ENCODE assay signal across 1 cellular context in the genomic region with DNA sequence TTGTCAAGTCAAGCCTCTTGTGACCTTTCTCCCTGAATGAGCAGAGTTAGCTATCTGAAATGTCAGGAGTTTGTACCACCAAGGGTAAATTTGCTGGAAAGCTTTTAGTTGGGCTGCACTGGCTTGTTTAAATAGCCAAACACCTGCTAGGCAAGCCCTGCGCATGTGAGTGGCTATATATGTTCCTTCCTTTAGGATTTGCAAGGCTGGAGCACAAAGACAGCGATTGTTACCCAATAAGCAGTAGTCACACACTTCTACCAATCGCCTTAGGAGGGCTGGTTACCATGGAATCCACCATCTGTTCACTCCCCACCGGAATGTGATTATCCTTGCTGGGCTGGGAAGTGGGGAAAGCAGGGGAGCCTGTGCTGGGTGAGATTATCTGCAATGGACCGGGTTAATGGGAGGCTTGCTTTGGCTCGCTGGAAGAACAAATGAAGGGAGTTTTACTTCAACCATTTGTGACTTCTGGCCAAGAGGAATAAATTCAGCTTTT.
TF ChIP-seq lines count a peak whose summit lies in the region.

No MANE protein-coding gene starts in this region.

TF ChIP-seq in WTC11, 78 proteins besides CTCF, POLR2A, EP300 and RAD21 (continued from another document):
- TF ChIP-seq, protein P1, sequence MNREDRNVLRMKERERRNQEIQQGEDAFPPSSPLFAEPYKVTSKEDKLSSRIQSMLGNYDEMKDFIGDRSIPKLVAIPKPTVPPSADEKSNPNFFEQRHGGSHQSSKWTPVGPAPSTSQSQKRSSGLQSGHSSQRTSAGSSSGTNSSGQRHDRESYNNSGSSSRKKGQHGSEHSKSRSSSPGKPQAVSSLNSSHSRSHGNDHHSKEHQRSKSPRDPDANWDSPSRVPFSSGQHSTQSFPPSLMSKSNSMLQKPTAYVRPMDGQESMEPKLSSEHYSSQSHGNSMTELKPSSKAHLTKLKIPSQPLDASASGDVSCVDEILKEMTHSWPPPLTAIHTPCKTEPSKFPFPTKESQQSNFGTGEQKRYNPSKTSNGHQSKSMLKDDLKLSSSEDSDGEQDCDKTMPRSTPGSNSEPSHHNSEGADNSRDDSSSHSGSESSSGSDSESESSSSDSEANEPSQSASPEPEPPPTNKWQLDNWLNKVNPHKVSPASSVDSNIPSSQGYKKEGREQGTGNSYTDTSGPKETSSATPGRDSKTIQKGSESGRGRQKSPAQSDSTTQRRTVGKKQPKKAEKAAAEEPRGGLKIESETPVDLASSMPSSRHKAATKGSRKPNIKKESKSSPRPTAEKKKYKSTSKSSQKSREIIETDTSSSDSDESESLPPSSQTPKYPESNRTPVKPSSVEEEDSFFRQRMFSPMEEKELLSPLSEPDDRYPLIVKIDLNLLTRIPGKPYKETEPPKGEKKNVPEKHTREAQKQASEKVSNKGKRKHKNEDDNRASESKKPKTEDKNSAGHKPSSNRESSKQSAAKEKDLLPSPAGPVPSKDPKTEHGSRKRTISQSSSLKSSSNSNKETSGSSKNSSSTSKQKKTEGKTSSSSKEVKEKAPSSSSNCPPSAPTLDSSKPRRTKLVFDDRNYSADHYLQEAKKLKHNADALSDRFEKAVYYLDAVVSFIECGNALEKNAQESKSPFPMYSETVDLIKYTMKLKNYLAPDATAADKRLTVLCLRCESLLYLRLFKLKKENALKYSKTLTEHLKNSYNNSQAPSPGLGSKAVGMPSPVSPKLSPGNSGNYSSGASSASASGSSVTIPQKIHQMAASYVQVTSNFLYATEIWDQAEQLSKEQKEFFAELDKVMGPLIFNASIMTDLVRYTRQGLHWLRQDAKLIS (CRISPR knock-in tag; IDR thresholded peaks at IDR 0.05; ENCODE audit: borderline replicate concordance), result 0 out of 2 replicates have a peak, but pooled peaks have one; percentile 50
- no peak for TF ChIP-seq SMAD3 (CRISPR knock-in tag; IDR thresholded peaks at IDR 0.05; ENCODE audit: borderline replicate concordance)
- TF ChIP-seq, protein P2, sequence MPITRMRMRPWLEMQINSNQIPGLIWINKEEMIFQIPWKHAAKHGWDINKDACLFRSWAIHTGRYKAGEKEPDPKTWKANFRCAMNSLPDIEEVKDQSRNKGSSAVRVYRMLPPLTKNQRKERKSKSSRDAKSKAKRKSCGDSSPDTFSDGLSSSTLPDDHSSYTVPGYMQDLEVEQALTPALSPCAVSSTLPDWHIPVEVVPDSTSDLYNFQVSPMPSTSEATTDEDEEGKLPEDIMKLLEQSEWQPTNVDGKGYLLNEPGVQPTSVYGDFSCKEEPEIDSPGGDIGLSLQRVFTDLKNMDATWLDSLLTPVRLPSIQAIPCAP (CRISPR knock-in tag; IDR thresholded peaks at IDR 0.05), result no peak
- TF ChIP-seq, protein P3, sequence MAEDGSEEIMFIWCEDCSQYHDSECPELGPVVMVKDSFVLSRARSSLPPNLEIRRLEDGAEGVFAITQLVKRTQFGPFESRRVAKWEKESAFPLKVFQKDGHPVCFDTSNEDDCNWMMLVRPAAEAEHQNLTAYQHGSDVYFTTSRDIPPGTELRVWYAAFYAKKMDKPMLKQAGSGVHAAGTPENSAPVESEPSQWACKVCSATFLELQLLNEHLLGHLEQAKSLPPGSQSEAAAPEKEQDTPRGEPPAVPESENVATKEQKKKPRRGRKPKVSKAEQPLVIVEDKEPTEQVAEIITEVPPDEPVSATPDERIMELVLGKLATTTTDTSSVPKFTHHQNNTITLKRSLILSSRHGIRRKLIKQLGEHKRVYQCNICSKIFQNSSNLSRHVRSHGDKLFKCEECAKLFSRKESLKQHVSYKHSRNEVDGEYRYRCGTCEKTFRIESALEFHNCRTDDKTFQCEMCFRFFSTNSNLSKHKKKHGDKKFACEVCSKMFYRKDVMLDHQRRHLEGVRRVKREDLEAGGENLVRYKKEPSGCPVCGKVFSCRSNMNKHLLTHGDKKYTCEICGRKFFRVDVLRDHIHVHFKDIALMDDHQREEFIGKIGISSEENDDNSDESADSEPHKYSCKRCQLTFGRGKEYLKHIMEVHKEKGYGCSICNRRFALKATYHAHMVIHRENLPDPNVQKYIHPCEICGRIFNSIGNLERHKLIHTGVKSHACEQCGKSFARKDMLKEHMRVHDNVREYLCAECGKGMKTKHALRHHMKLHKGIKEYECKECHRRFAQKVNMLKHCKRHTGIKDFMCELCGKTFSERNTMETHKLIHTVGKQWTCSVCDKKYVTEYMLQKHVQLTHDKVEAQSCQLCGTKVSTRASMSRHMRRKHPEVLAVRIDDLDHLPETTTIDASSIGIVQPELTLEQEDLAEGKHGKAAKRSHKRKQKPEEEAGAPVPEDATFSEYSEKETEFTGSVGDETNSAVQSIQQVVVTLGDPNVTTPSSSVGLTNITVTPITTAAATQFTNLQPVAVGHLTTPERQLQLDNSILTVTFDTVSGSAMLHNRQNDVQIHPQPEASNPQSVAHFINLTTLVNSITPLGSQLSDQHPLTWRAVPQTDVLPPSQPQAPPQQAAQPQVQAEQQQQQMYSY (CRISPR knock-in tag; IDR thresholded peaks at IDR 0.05), result no peak
- TF ChIP-seq, protein P4, sequence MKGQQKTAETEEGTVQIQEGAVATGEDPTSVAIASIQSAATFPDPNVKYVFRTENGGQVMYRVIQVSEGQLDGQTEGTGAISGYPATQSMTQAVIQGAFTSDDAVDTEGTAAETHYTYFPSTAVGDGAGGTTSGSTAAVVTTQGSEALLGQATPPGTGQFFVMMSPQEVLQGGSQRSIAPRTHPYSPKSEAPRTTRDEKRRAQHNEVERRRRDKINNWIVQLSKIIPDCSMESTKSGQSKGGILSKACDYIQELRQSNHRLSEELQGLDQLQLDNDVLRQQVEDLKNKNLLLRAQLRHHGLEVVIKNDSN (CRISPR knock-in tag; IDR thresholded peaks at IDR 0.05), result no peak
- no peak for TF ChIP-seq PRRX2 (CRISPR knock-in tag; IDR thresholded peaks at IDR 0.05)
- no peak for TF ChIP-seq NFE2L1 (CRISPR knock-in tag; IDR thresholded peaks at IDR 0.05)
- TF ChIP-seq, protein P5, sequence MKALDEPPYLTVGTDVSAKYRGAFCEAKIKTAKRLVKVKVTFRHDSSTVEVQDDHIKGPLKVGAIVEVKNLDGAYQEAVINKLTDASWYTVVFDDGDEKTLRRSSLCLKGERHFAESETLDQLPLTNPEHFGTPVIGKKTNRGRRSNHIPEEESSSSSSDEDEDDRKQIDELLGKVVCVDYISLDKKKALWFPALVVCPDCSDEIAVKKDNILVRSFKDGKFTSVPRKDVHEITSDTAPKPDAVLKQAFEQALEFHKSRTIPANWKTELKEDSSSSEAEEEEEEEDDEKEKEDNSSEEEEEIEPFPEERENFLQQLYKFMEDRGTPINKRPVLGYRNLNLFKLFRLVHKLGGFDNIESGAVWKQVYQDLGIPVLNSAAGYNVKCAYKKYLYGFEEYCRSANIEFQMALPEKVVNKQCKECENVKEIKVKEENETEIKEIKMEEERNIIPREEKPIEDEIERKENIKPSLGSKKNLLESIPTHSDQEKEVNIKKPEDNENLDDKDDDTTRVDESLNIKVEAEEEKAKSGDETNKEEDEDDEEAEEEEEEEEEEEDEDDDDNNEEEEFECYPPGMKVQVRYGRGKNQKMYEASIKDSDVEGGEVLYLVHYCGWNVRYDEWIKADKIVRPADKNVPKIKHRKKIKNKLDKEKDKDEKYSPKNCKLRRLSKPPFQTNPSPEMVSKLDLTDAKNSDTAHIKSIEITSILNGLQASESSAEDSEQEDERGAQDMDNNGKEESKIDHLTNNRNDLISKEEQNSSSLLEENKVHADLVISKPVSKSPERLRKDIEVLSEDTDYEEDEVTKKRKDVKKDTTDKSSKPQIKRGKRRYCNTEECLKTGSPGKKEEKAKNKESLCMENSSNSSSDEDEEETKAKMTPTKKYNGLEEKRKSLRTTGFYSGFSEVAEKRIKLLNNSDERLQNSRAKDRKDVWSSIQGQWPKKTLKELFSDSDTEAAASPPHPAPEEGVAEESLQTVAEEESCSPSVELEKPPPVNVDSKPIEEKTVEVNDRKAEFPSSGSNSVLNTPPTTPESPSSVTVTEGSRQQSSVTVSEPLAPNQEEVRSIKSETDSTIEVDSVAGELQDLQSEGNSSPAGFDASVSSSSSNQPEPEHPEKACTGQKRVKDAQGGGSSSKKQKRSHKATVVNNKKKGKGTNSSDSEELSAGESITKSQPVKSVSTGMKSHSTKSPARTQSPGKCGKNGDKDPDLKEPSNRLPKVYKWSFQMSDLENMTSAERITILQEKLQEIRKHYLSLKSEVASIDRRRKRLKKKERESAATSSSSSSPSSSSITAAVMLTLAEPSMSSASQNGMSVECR (CRISPR knock-in tag; IDR thresholded peaks at IDR 0.05; ENCODE audit: borderline replicate concordance), result no peak
- TF ChIP-seq, protein P6, sequence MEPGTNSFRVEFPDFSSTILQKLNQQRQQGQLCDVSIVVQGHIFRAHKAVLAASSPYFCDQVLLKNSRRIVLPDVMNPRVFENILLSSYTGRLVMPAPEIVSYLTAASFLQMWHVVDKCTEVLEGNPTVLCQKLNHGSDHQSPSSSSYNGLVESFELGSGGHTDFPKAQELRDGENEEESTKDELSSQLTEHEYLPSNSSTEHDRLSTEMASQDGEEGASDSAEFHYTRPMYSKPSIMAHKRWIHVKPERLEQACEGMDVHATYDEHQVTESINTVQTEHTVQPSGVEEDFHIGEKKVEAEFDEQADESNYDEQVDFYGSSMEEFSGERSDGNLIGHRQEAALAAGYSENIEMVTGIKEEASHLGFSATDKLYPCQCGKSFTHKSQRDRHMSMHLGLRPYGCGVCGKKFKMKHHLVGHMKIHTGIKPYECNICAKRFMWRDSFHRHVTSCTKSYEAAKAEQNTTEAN (CRISPR knock-in tag; IDR thresholded peaks at IDR 0.05), result no peak
- TF ChIP-seq ZBTB21 (CRISPR knock-in tag; IDR thresholded peaks at IDR 0.05; ENCODE audit: borderline replicate concordance), result 0 out of 2 replicates have a peak, but pooled peaks have one; percentile 46
- TF ChIP-seq ZNF138 (CRISPR knock-in tag; conservative IDR thresholded peaks at IDR 0.05), result no peak
- TF ChIP-seq NR3C1 (CRISPR knock-in tag; conservative IDR thresholded peaks at IDR 0.05; ENCODE audit: low read depth), result no peak
- no peak for TF ChIP-seq NR2C2 (CRISPR knock-in tag; IDR thresholded peaks at IDR 0.05)
- TF ChIP-seq, protein P7, sequence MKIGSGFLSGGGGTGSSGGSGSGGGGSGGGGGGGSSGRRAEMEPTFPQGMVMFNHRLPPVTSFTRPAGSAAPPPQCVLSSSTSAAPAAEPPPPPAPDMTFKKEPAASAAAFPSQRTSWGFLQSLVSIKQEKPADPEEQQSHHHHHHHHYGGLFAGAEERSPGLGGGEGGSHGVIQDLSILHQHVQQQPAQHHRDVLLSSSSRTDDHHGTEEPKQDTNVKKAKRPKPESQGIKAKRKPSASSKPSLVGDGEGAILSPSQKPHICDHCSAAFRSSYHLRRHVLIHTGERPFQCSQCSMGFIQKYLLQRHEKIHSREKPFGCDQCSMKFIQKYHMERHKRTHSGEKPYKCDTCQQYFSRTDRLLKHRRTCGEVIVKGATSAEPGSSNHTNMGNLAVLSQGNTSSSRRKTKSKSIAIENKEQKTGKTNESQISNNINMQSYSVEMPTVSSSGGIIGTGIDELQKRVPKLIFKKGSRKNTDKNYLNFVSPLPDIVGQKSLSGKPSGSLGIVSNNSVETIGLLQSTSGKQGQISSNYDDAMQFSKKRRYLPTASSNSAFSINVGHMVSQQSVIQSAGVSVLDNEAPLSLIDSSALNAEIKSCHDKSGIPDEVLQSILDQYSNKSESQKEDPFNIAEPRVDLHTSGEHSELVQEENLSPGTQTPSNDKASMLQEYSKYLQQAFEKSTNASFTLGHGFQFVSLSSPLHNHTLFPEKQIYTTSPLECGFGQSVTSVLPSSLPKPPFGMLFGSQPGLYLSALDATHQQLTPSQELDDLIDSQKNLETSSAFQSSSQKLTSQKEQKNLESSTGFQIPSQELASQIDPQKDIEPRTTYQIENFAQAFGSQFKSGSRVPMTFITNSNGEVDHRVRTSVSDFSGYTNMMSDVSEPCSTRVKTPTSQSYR (CRISPR knock-in tag; IDR thresholded peaks at IDR 0.05), result no peak
- no peak for TF ChIP-seq CREM (CRISPR knock-in tag; IDR thresholded peaks at IDR 0.05)
- TF ChIP-seq, protein P8, sequence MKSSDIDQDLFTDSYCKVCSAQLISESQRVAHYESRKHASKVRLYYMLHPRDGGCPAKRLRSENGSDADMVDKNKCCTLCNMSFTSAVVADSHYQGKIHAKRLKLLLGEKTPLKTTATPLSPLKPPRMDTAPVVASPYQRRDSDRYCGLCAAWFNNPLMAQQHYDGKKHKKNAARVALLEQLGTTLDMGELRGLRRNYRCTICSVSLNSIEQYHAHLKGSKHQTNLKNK (CRISPR knock-in tag; IDR thresholded peaks at IDR 0.05), result no peak
- 0 out of 2 replicates have a peak, but pooled peaks have one; percentile 19 for TF ChIP-seq GABPB1 (CRISPR knock-in tag; IDR thresholded peaks at IDR 0.05)
- no peak for TF ChIP-seq GRHL2 (CRISPR knock-in tag; IDR thresholded peaks at IDR 0.05; ENCODE audit: insufficient replicate concordance, severe bottlenecking)
- TF ChIP-seq ELF4 (CRISPR knock-in tag; IDR thresholded peaks at IDR 0.05; ENCODE audit: low read depth), result no peak
- TF ChIP-seq, protein P9, sequence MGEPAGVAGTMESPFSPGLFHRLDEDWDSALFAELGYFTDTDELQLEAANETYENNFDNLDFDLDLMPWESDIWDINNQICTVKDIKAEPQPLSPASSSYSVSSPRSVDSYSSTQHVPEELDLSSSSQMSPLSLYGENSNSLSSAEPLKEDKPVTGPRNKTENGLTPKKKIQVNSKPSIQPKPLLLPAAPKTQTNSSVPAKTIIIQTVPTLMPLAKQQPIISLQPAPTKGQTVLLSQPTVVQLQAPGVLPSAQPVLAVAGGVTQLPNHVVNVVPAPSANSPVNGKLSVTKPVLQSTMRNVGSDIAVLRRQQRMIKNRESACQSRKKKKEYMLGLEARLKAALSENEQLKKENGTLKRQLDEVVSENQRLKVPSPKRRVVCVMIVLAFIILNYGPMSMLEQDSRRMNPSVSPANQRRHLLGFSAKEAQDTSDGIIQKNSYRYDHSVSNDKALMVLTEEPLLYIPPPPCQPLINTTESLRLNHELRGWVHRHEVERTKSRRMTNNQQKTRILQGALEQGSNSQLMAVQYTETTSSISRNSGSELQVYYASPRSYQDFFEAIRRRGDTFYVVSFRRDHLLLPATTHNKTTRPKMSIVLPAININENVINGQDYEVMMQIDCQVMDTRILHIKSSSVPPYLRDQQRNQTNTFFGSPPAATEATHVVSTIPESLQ (CRISPR knock-in tag; IDR thresholded peaks at IDR 0.05), result no peak
